ENCODE assay signal across 1 cellular context in genomic region chr7:103989785-103990775, GRCh38.
A peak's percentile ranks its signal among the peaks of the same experiment; 100 is the strongest.
TF ChIP-seq lines count a peak whose summit lies in the region.

No MANE protein-coding gene starts in this region.

TF ChIP-seq in K562, 482 proteins besides CTCF, POLR2A, EP300 and RAD21 (continued from another document and continues in another):
- TF ChIP-seq ZNF165 (CRISPR knock-in tag; IDR thresholded peaks at IDR 0.05; ENCODE audit: borderline replicate concordance) (no peak), POLR2G (IDR thresholded peaks at IDR 0.05; ENCODE audit: low read depth, low read length) (peak; percentile 74), FOXK2 (conservative IDR thresholded peaks at IDR 0.05 in 1 of 2, IDR thresholded peaks at IDR 0.05 in 1 of 2; ENCODE audit: low read depth in 2 of 2) (no peak), HNRNPL (IDR thresholded peaks at IDR 0.05; ENCODE audit: low read depth, low read length) (no peak), EHMT2 (IDR thresholded peaks at IDR 0.05) (no peak), BCLAF1 (IDR thresholded peaks at IDR 0.05; ENCODE audit: borderline replicate concordance in 1 of 2, control insufficient read depth in 1 of 2, low read depth in 2 of 2, low read length in 1 of 2) (no peak), TFAP4 (CRISPR knock-in tag; IDR thresholded peaks at IDR 0.05; ENCODE audit: borderline replicate concordance) (peak; percentile 64; the same call in 1 of the 2 replicates), SREBF2 (CRISPR knock-in tag; IDR thresholded peaks at IDR 0.05) (no peak), TSC22D4 (tag; IDR thresholded peaks at IDR 0.05) (no peak), HBP1 (CRISPR knock-in tag; IDR thresholded peaks at IDR 0.05) (no peak), NONO (IDR thresholded peaks at IDR 0.05; ENCODE audit: low read depth in 2 of 2, low read length in 1 of 2) (no peak), UBTF (IDR thresholded peaks at IDR 0.05; ENCODE audit: borderline replicate concordance in 1 of 2, low read depth in 2 of 2, low read length in 2 of 2) (peak; percentile 81 to 84; a peak in 2 of 4 replicates), GABPB2 (CRISPR knock-in tag; conservative IDR thresholded peaks at IDR 0.05) (no peak), ZNF146 (CRISPR knock-in tag; IDR thresholded peaks at IDR 0.05; ENCODE audit: unreplicated experiment) (no peak), ARID3A (IDR thresholded peaks at IDR 0.05; ENCODE audit: borderline replicate concordance, low read depth, low read length) (no peak), MXI1 (IDR thresholded peaks at IDR 0.05; ENCODE audit: low read depth, low read length) (no peak), NCOA6 (IDR thresholded peaks at IDR 0.05) (peak; percentile 95), ZBTB40 (IDR thresholded peaks at IDR 0.05) (peak; percentile 22; the same call in 1 of the 2 replicates), ZBTB40 (CRISPR knock-in tag; IDR thresholded peaks at IDR 0.05) (no peak), FOXP1 (CRISPR knock-in tag; IDR thresholded peaks at IDR 0.05) (no peak), PHF8 (IDR thresholded peaks at IDR 0.05; ENCODE audit: borderline replicate concordance, low read length) (peak; percentile 53; the same call in 1 of the 2 replicates), MTA2 (IDR thresholded peaks at IDR 0.05; ENCODE audit: low read depth) (no peak), SPI1 (IDR thresholded peaks at IDR 0.05; ENCODE audit: borderline replicate concordance, low read depth, low read length) (no peak), ZFX (CRISPR knock-in tag; IDR thresholded peaks at IDR 0.05) (peak; percentile 76), ZC3H11A (IDR thresholded peaks at IDR 0.05; ENCODE audit: low read depth, low read length) (no peak), ZNF316 (IDR thresholded peaks at IDR 0.05) (no peak), E2F6 (IDR thresholded peaks at IDR 0.05; ENCODE audit: borderline replicate concordance in 1 of 2, extremely low read depth in 1 of 2, insufficient read depth in 1 of 2, insufficient read length in 1 of 2, low read depth in 1 of 2, low read length in 1 of 2, poor library complexity in 1 of 2, severe bottlenecking in 1 of 2) (peak; percentile 50 to 90), TRIM28 (IDR thresholded peaks at IDR 0.05) (no peak), TGIF2 (CRISPR knock-in tag; IDR thresholded peaks at IDR 0.05) (no peak), TCF7 (IDR thresholded peaks at IDR 0.05; ENCODE audit: borderline replicate concordance) (no peak), ZNF586 (CRISPR knock-in tag; conservative IDR thresholded peaks at IDR 0.05) (no peak), TEAD4 (IDR thresholded peaks at IDR 0.05; ENCODE audit: low read length) (no peak; the same call in 1 of the 2 replicates), TEAD4 (CRISPR knock-in tag; IDR thresholded peaks at IDR 0.05; ENCODE audit: borderline replicate concordance) (no peak), NFE2L1 (tag; IDR thresholded peaks at IDR 0.05; ENCODE audit: borderline replicate concordance, low read depth) (no peak), CBX2 (IDR thresholded peaks at IDR 0.05; ENCODE audit: insufficient read depth, low read length, poor library complexity, severe bottlenecking) (no peak), SNRNP70 (optimal IDR thresholded peaks at IDR 0.05; ENCODE audit: low read depth, low read length) (no peak), TBL1XR1 (IDR thresholded peaks at IDR 0.05; ENCODE audit: low read length in 2 of 2) (no peak), MTA3 (IDR thresholded peaks at IDR 0.05; ENCODE audit: borderline replicate concordance) (no peak; the same call in 1 of the 2 replicates), ZNF584 (CRISPR knock-in tag; IDR thresholded peaks at IDR 0.05; ENCODE audit: low read depth) (no peak), CREB3 (tag; conservative IDR thresholded peaks at IDR 0.05; ENCODE audit: low read depth) (no peak), HDAC2 (IDR thresholded peaks at IDR 0.05) (peak; percentile 57; the same call in 1 of the 2 replicates), ZBTB7A (IDR thresholded peaks at IDR 0.05; ENCODE audit: borderline replicate concordance, control insufficient read depth, low read depth, low read length) (peak; percentile 85; the same call in 1 of the 2 replicates), CXXC5 (CRISPR knock-in tag; IDR thresholded peaks at IDR 0.05) (peak; percentile 56), BCOR (IDR thresholded peaks at IDR 0.05) (0 out of 2 replicates have a peak, but pooled peaks have one; percentile 14), MTF1 (CRISPR knock-in tag; IDR thresholded peaks at IDR 0.05; ENCODE audit: borderline replicate concordance) (no peak)
